15 cellular contexts compared by ENCODE assay signal in genomic region chr20:57581202-57582028, GRCh38. TPM values are rescaled to one million over a fixed set of nuclear protein-coding genes. Genes with fewer than 3 reads are reported as not detected.
A peak's percentile ranks its signal among the peaks of the same experiment; 100 is the strongest.
DNase-seq lines count a peak whose midpoint lies in the region; TF ChIP-seq lines count a peak whose summit lies in the region.
"Had no signal": no experiment of that assay in that cellular context is flagged by ENCODE, and none has a peak within 500 bp of the region (broad histone marks: within the 10 kb centered on the region; RNA-seq: fewer than 3 reads in every experiment).

No MANE protein-coding gene starts in this region.

- 85% methylated on average over 14 of the region's 14 CpGs for WGBS in prostate gland

- TF ChIP-seq CTCF in LNCaP clone FGC (IDR thresholded peaks at IDR 0.05; ENCODE audit: control insufficient read depth, extremely low read depth, insufficient read depth) (0 out of 2 replicates have a peak, but pooled peaks have one; percentile 11), prostate gland (IDR thresholded peaks at IDR 0.05) (no peak)

- H3K4me1 ChIP-seq in stomach smooth muscle (ENCODE audit: control insufficient read depth, insufficient read depth, low read length): peaks cover 70% of the 10 kb centered on the region
- no peaks in the 10 kb centered on the region for H3K4me1 ChIP-seq in prostate gland (replicated peaks)
- H3K4me1 ChIP-seq: BE2C had no signal

- intact Hi-C loops in prostate gland (cut with DNase I): no loop called here

- in situ Hi-C loops in G401 (cut with HindIII; ENCODE audit: low sequenced_read_pairs): no loop called here

- peak overlapping the region; percentile 67 to 73 for H3K9ac ChIP-seq in stomach smooth muscle (ENCODE audit: low read length in 2 of 2)

- H3K4me3 ChIP-seq in LNCaP clone FGC (ENCODE audit: low read depth, low read length) (no peak overlapping the region), stomach smooth muscle (ENCODE audit: low read length in 2 of 2) (peak overlapping the region in 1 of 2 donors; percentile 0), prostate gland (no peak overlapping the region)

- H3K36me3 ChIP-seq in stomach smooth muscle (ENCODE audit: control insufficient read depth in 2 of 2, insufficient read depth in 2 of 2, low read length in 2 of 2): no peaks in the 10 kb centered on the region
- H3K36me3 ChIP-seq in prostate gland: no peaks in the 10 kb centered on the region
- H3K36me3 ChIP-seq: BE2C had no signal

- H3K27ac ChIP-seq in caudate nucleus (ENCODE audit: low read depth, low read length) (peak overlapping the region; percentile 93), stomach smooth muscle (ENCODE audit: low read length) (peak overlapping the region; percentile 99), prostate gland (peak overlapping the region in 1 of 2 donors; percentile 45)

- H3K9me3 ChIP-seq in stomach smooth muscle (ENCODE audit: control insufficient read depth in 2 of 2, low read length in 2 of 2) (no peaks in the 10 kb centered on the region), prostate gland (no peaks in the 10 kb centered on the region)
- H3K9me3 ChIP-seq: BE2C had no signal

- no peak for TF ChIP-seq POLR2A in prostate gland (IDR thresholded peaks at IDR 0.05)

- no peak for DNase-seq in LNCaP clone FGC (ENCODE audit: low read depth)
- DNase-seq in caudate nucleus (lab: John Stamatoyannopoulos, UW): no peak
- DNase-seq in medulla oblongata (ENCODE audit: extremely low spot score): peak; percentile 11
- DNase-seq in G401 (ENCODE audit: low spot score): no peak
- DNase-seq in prostate gland (ENCODE audit: low spot score): no peak
- no peak for DNase-seq in NCI-H226
- DNase-seq in activated gamma-delta T cell (lab: John Stamatoyannopoulos, UW): no peak
- DNase-seq: activated CD8-positive, alpha-beta memory T cell treated with anti-CD3 and anti-CD28 coated beads for 24 hours; activated naive CD4-positive, alpha-beta T cell treated with anti-CD3 and anti-CD28 coated beads for 36 hours; BE2C; immature natural killer cell; NCI-H2227 treated with DMSO at 0.1 percent for 48 hours had no signal

- H3K27me3 ChIP-seq in stomach smooth muscle (ENCODE audit: control insufficient read depth in 1 of 2, insufficient read depth in 2 of 2, low read length in 2 of 2) (no peaks in the 10 kb centered on the region), prostate gland (replicated peaks; ENCODE audit: insufficient read depth) (peaks cover 8% of the 10 kb centered on the region)

RNA-seq across cellular contexts. Expression of gene PCK1, which starts 20.5 kb away (rescaled TPM):
- total RNA-seq in G401 (2014; rRNA removed; shearing (Covaris generic)): 0.49 TPM in 1 of 2 replicates, not detected in the other
- under 1 TPM in 1 of 2 donors, not detected in 1; 0.68 TPM for total RNA-seq in prostate gland
- total RNA-seq: activated naive CD4-positive, alpha-beta T cell treated with anti-CD3 and anti-CD28 coated beads for 36 hours; natural killer cell treated with Interleukin-12 subunit alpha and Interleukin-12 subunit beta and Interleukin-15 and Interleukin-18, amount 100 ng/mL, for 72 hours had no signal

RNA-seq across cellular contexts. Expression of gene ZBP1, which starts 38.8 kb away (rescaled TPM):
- not detected in 2 replicates for total RNA-seq in G401 (2014; rRNA removed; shearing (Covaris generic))
- total RNA-seq in prostate gland: 1 to 10 TPM in 1 of 2 donors, under 1 TPM in 1; 0.14 to 8.9 TPM

RNA-seq across cellular contexts. Expression of gene CTCFL, which starts 56.5 kb away (rescaled TPM):
- 0.03 and 0.06 TPM in 2 replicates for total RNA-seq in G401 (2014; rRNA removed; shearing (Covaris generic))
- 10 to 100 TPM in 1 of 2 donors, not detected in 1; 10.8 TPM for total RNA-seq in prostate gland
- total RNA-seq: activated naive CD4-positive, alpha-beta T cell treated with anti-CD3 and anti-CD28 coated beads for 36 hours; cerebellum; natural killer cell treated with Interleukin-12 subunit alpha and Interleukin-12 subunit beta and Interleukin-15 and Interleukin-18, amount 100 ng/mL, for 72 hours had no signal
